In genomic region chr19:55472463-55472862, GRCh38 we compare ENCODE assay signal across 12 cellular contexts. TPM values are rescaled to one million over a fixed set of nuclear protein-coding genes. Genes with fewer than 3 reads are reported as not detected.
A peak's percentile ranks its signal among the peaks of the same experiment; 100 is the strongest.
DNase-seq lines count a peak whose midpoint lies in the region; ATAC-seq lines count a peak whose summit lies in the region.
"Had no signal": no experiment of that assay in that cellular context is flagged by ENCODE, and none has a peak within 500 bp of the region (broad histone marks: within the 10 kb centered on the region; RNA-seq: fewer than 3 reads in every experiment).

No MANE protein-coding gene starts in this region.

- no peak for ATAC-seq in HG02610 (IDR thresholded peaks at IDR 0.05; ENCODE audit: unreplicated experiment)
- ATAC-seq: activated naive CD4-positive, alpha-beta T cell treated with anti-CD3 and anti-CD28 coated beads, Interleukin-2, amount 50 U/mL, for 72 hours; effector memory CD8-positive, alpha-beta T cell had no signal

- H3K27ac ChIP-seq in epithelial cell of prostate: peak overlapping the region; percentile 89
- H3K27ac ChIP-seq: SK-N-MC had no signal

- peak; percentile 85 for DNase-seq in LHCN-M2 (ENCODE audit: low read depth)
- DNase-seq in epithelial cell of prostate (ENCODE audit: low read depth, low spot score): peak; percentile 66
- peak; percentile 39 for DNase-seq in stromal cell of bone marrow (ENCODE audit: low read depth)
- no peak for DNase-seq in NCI-H1436 treated with DMSO at 0.1 percent for 48 hours (lab: John Stamatoyannopoulos, UW)
- DNase-seq: activated CD4-positive, alpha-beta T cell treated with anti-CD3 and anti-CD28 coated beads, Interleukin-2, amount 50 U/mL, for 4 hours; effector memory CD8-positive, alpha-beta T cell; NCI-H446; stimulated activated CD4-positive, alpha-beta T cell treated with anti-CD3 and anti-CD28 coated beads, Interleukin-2, amount 100 ng/mL, for 48 hours; substantia nigra had no signal

RNA-seq across cellular contexts. Expression of gene ZNF628, which starts 4.0 kb away (rescaled TPM):
- 2.7 and 9.2 TPM in 2 replicates for total RNA-seq in LHCN-M2 (2014; rRNA removed)
- polyA plus RNA-seq in LHCN-M2 (2012): 4.3 TPM

RNA-seq across cellular contexts. Expression of gene C19orf85, which starts 7.9 kb away (rescaled TPM):
- not detected in 2 replicates for total RNA-seq in LHCN-M2 (2014; rRNA removed)
- not detected for polyA plus RNA-seq in LHCN-M2 (2012)
- total RNA-seq: activated naive CD4-positive, alpha-beta T cell treated with anti-CD3 and anti-CD28 coated beads, Interleukin-2, amount 50 U/mL, for 72 hours had no signal

RNA-seq across cellular contexts. Expression of gene ISOC2, which starts 11.0 kb away (rescaled TPM):
- total RNA-seq in LHCN-M2 (2014; rRNA removed): 89.8 and 90.2 TPM in 2 replicates
- 74.3 TPM for polyA plus RNA-seq in LHCN-M2 (2012)

RNA-seq across cellular contexts. Expression of gene NAT14, which starts 12.5 kb away (rescaled TPM):
- total RNA-seq in LHCN-M2 (2014; rRNA removed): 23.7 and 25.8 TPM in 2 replicates
- polyA plus RNA-seq in LHCN-M2 (2012): 54.5 TPM

RNA-seq across cellular contexts. Expression of gene SSC5D, which starts 15.8 kb away (rescaled TPM):
- 0.34 and 0.45 TPM in 2 replicates for total RNA-seq in LHCN-M2 (2014; rRNA removed)
- 1.9 TPM for polyA plus RNA-seq in LHCN-M2 (2012)
